ENCODE assay signal across 1 cellular context in the genomic region with DNA sequence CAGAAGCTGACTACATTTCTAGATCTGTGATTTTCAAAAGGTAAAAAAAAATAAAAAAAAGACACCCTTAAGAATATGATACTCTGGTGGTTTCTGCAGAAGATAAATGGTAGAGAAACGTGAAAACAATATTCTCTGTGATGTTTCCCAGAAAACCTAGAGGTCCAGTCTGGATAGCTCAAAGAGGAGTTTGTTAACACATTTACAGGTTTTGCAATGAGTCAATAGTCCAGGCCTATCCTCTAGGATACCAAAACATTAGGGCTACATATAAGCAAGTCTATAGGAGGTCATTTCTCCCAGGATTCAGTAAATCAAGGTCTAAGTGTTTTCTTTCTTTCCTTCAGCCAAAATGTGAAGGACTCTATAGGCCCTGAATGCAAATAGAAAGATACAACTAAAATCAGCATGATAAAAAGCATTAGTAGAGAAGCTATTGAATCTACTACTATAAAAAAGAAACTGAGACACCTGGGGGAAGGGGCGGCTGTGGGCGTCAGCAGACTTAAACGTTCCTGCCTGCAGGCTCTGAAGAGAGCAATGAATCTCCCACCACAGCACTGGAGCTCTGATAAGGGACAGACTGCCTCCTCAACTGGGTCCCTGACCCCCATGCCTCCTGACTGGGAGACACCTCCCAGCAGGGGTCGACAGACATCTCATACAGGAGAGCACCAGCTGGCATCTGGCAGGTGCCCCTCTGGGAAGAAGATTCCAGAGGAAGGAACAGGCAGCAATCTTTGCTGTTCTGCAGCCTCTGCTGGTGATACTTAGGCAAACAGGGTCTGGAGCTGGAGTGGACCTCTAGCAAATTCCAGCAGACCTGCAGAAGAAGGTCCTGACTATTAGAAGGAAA.
TF ChIP-seq lines count a peak whose summit lies in the region.

No MANE protein-coding gene starts in this region.

TF ChIP-seq in HepG2, 621 proteins besides CTCF, POLR2A, EP300 and RAD21 (continues in another document):
- TF ChIP-seq, protein P1, sequence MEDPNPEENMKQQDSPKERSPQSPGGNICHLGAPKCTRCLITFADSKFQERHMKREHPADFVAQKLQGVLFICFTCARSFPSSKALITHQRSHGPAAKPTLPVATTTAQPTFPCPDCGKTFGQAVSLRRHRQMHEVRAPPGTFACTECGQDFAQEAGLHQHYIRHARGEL (CRISPR knock-in tag; IDR thresholded peaks at IDR 0.05): peak; percentile 96
- TF ChIP-seq HMGA1 (CRISPR knock-in tag; conservative IDR thresholded peaks at IDR 0.05): no peak
- TF ChIP-seq RXRB (CRISPR knock-in tag; IDR thresholded peaks at IDR 0.05; ENCODE audit: borderline replicate concordance): no peak
- TF ChIP-seq, protein P2, sequence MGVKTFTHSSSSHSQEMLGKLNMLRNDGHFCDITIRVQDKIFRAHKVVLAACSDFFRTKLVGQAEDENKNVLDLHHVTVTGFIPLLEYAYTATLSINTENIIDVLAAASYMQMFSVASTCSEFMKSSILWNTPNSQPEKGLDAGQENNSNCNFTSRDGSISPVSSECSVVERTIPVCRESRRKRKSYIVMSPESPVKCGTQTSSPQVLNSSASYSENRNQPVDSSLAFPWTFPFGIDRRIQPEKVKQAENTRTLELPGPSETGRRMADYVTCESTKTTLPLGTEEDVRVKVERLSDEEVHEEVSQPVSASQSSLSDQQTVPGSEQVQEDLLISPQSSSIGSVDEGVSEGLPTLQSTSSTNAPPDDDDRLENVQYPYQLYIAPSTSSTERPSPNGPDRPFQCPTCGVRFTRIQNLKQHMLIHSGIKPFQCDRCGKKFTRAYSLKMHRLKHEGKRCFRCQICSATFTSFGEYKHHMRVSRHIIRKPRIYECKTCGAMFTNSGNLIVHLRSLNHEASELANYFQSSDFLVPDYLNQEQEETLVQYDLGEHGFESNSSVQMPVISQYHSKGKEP (CRISPR knock-in tag; IDR thresholded peaks at IDR 0.05): no peak
- no peak for TF ChIP-seq KMT2B (CRISPR knock-in tag; IDR thresholded peaks at IDR 0.05)
- TF ChIP-seq KAT8 (CRISPR knock-in tag; IDR thresholded peaks at IDR 0.05): 0 out of 2 replicates have a peak, but pooled peaks have one; percentile 18
- TF ChIP-seq MYNN (CRISPR knock-in tag; IDR thresholded peaks at IDR 0.05; ENCODE audit: low read depth): no peak
- TF ChIP-seq ZNF841 (CRISPR knock-in tag; IDR thresholded peaks at IDR 0.05; ENCODE audit: borderline replicate concordance): no peak
- no peak for TF ChIP-seq ZNF678 (CRISPR knock-in tag; IDR thresholded peaks at IDR 0.05)
- no peak for TF ChIP-seq HMG20B (CRISPR knock-in tag; conservative IDR thresholded peaks at IDR 0.05)
- TF ChIP-seq, protein P3, sequence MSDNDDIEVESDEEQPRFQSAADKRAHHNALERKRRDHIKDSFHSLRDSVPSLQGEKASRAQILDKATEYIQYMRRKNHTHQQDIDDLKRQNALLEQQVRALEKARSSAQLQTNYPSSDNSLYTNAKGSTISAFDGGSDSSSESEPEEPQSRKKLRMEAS (IDR thresholded peaks at IDR 0.05): no peak
- TF ChIP-seq ZNF431 (CRISPR knock-in tag; IDR thresholded peaks at IDR 0.05; ENCODE audit: borderline replicate concordance, low read depth): no peak
- TF ChIP-seq NKX3-1 (CRISPR knock-in tag; IDR thresholded peaks at IDR 0.05): no peak
- no peak for TF ChIP-seq ZFP37 (CRISPR knock-in tag; IDR thresholded peaks at IDR 0.05; ENCODE audit: borderline replicate concordance)
- no peak for TF ChIP-seq IRX3 (CRISPR knock-in tag; IDR thresholded peaks at IDR 0.05; ENCODE audit: borderline replicate concordance, low read depth)
- no peak for TF ChIP-seq ZNF333 (CRISPR knock-in tag; IDR thresholded peaks at IDR 0.05; ENCODE audit: borderline replicate concordance)
- peak; percentile 65 for TF ChIP-seq HNF4A (CRISPR knock-in tag; IDR thresholded peaks at IDR 0.05)
- no peak for TF ChIP-seq NR2F6 (IDR thresholded peaks at IDR 0.05)
- TF ChIP-seq NR2F6 (CRISPR knock-in tag; IDR thresholded peaks at IDR 0.05): 0 out of 2 replicates have a peak, but pooled peaks have one; percentile 12
- TF ChIP-seq, protein P4, sequence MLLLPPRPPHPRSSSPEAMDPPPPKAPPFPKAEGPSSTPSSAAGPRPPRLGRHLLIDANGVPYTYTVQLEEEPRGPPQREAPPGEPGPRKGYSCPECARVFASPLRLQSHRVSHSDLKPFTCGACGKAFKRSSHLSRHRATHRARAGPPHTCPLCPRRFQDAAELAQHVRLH (CRISPR knock-in tag; IDR thresholded peaks at IDR 0.05; ENCODE audit: borderline replicate concordance, low read depth): no peak
- TF ChIP-seq, protein P5, sequence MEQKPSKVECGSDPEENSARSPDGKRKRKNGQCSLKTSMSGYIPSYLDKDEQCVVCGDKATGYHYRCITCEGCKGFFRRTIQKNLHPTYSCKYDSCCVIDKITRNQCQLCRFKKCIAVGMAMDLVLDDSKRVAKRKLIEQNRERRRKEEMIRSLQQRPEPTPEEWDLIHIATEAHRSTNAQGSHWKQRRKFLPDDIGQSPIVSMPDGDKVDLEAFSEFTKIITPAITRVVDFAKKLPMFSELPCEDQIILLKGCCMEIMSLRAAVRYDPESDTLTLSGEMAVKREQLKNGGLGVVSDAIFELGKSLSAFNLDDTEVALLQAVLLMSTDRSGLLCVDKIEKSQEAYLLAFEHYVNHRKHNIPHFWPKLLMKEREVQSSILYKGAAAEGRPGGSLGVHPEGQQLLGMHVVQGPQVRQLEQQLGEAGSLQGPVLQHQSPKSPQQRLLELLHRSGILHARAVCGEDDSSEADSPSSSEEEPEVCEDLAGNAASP (CRISPR knock-in tag; IDR thresholded peaks at IDR 0.05; ENCODE audit: borderline replicate concordance): 0 out of 2 replicates have a peak, but pooled peaks have one; percentile 34
- peak; percentile 30; the same call in 1 of the 2 replicates for TF ChIP-seq HNF4G (IDR thresholded peaks at IDR 0.05; ENCODE audit: borderline replicate concordance, low read depth, low read length)
- no peak for TF ChIP-seq HNF4G (CRISPR knock-in tag; IDR thresholded peaks at IDR 0.05; ENCODE audit: borderline replicate concordance, low read depth)
- TF ChIP-seq ZNF274 (CRISPR knock-in tag; IDR thresholded peaks at IDR 0.05): no peak
- no peak for TF ChIP-seq NCOA1 (CRISPR knock-in tag; IDR thresholded peaks at IDR 0.05)
- no peak for TF ChIP-seq ZNF20 (CRISPR knock-in tag; IDR thresholded peaks at IDR 0.05)
- no peak for TF ChIP-seq TGIF2 (CRISPR knock-in tag; IDR thresholded peaks at IDR 0.05)
- TF ChIP-seq, protein P6, sequence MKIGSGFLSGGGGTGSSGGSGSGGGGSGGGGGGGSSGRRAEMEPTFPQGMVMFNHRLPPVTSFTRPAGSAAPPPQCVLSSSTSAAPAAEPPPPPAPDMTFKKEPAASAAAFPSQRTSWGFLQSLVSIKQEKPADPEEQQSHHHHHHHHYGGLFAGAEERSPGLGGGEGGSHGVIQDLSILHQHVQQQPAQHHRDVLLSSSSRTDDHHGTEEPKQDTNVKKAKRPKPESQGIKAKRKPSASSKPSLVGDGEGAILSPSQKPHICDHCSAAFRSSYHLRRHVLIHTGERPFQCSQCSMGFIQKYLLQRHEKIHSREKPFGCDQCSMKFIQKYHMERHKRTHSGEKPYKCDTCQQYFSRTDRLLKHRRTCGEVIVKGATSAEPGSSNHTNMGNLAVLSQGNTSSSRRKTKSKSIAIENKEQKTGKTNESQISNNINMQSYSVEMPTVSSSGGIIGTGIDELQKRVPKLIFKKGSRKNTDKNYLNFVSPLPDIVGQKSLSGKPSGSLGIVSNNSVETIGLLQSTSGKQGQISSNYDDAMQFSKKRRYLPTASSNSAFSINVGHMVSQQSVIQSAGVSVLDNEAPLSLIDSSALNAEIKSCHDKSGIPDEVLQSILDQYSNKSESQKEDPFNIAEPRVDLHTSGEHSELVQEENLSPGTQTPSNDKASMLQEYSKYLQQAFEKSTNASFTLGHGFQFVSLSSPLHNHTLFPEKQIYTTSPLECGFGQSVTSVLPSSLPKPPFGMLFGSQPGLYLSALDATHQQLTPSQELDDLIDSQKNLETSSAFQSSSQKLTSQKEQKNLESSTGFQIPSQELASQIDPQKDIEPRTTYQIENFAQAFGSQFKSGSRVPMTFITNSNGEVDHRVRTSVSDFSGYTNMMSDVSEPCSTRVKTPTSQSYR (CRISPR knock-in tag; IDR thresholded peaks at IDR 0.05; ENCODE audit: borderline replicate concordance): no peak
- TF ChIP-seq SAFB2 (CRISPR knock-in tag; IDR thresholded peaks at IDR 0.05; ENCODE audit: borderline replicate concordance, low read depth): no peak
- TF ChIP-seq ZBTB1 (CRISPR knock-in tag; IDR thresholded peaks at IDR 0.05; ENCODE audit: borderline replicate concordance): no peak
- peak; percentile 69 for TF ChIP-seq FOXA3 (CRISPR knock-in tag; IDR thresholded peaks at IDR 0.05)
- no peak for TF ChIP-seq KDM1A (CRISPR knock-in tag; IDR thresholded peaks at IDR 0.05)
- TF ChIP-seq ZNF44 (CRISPR knock-in tag; IDR thresholded peaks at IDR 0.05): no peak
- no peak for TF ChIP-seq KMT2A (CRISPR knock-in tag; IDR thresholded peaks at IDR 0.05)
- peak; percentile 43; the same call in 1 of the 2 replicates for TF ChIP-seq NCOR1 (IDR thresholded peaks at IDR 0.05; ENCODE audit: borderline replicate concordance, low read length)
- TF ChIP-seq ZNF614 (CRISPR knock-in tag; IDR thresholded peaks at IDR 0.05; ENCODE audit: borderline replicate concordance): no peak
- no peak for TF ChIP-seq GABPA (IDR thresholded peaks at IDR 0.05; ENCODE audit: low read depth, low read length)
- TF ChIP-seq GABPA (CRISPR knock-in tag; IDR thresholded peaks at IDR 0.05; ENCODE audit: low read depth): no peak
- TF ChIP-seq ZNF317 (CRISPR knock-in tag; IDR thresholded peaks at IDR 0.05): no peak
- TF ChIP-seq RARA (CRISPR knock-in tag; IDR thresholded peaks at IDR 0.05): peak; percentile 43; the same call in 1 of the 2 replicates
- TF ChIP-seq SOX13 (IDR thresholded peaks at IDR 0.05): no peak
- TF ChIP-seq SOX13 (CRISPR knock-in tag; conservative IDR thresholded peaks at IDR 0.05 in 1 of 2, IDR thresholded peaks at IDR 0.05 in 1 of 2): peak in 1 of 2 experiments; percentile 51; a peak in 1 of 4 replicates
- TF ChIP-seq HMG20A (CRISPR knock-in tag; IDR thresholded peaks at IDR 0.05; ENCODE audit: borderline replicate concordance): 0 out of 2 replicates have a peak, but pooled peaks have one; percentile 24
- TF ChIP-seq SNRNP70 (IDR thresholded peaks at IDR 0.05; ENCODE audit: low read depth, low read length): no peak
- TF ChIP-seq AGO2 (optimal IDR thresholded peaks at IDR 0.05; ENCODE audit: low read depth, low read length): no peak
- no peak for TF ChIP-seq ZNF577 (CRISPR knock-in tag; IDR thresholded peaks at IDR 0.05; ENCODE audit: borderline replicate concordance, low read depth)
- TF ChIP-seq ZNF790 (CRISPR knock-in tag; IDR thresholded peaks at IDR 0.05; ENCODE audit: borderline replicate concordance): no peak
- TF ChIP-seq SAP130 (CRISPR knock-in tag; IDR thresholded peaks at IDR 0.05; ENCODE audit: low read depth): peak; percentile 36; the same call in 1 of the 2 replicates
- no peak for TF ChIP-seq ZMYM2 (CRISPR knock-in tag; IDR thresholded peaks at IDR 0.05)
- no peak for TF ChIP-seq POLR2AphosphoS5 (IDR thresholded peaks at IDR 0.05; ENCODE audit: low read depth, low read length)
- TF ChIP-seq TCF7L2 (IDR thresholded peaks at IDR 0.05; ENCODE audit: low read depth, low read length): no peak
- no peak for TF ChIP-seq ZKSCAN5 (CRISPR knock-in tag; IDR thresholded peaks at IDR 0.05)
- TF ChIP-seq, protein P7, sequence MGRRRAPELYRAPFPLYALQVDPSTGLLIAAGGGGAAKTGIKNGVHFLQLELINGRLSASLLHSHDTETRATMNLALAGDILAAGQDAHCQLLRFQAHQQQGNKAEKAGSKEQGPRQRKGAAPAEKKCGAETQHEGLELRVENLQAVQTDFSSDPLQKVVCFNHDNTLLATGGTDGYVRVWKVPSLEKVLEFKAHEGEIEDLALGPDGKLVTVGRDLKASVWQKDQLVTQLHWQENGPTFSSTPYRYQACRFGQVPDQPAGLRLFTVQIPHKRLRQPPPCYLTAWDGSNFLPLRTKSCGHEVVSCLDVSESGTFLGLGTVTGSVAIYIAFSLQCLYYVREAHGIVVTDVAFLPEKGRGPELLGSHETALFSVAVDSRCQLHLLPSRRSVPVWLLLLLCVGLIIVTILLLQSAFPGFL (CRISPR knock-in tag; IDR thresholded peaks at IDR 0.05): no peak
- TF ChIP-seq, protein P8, sequence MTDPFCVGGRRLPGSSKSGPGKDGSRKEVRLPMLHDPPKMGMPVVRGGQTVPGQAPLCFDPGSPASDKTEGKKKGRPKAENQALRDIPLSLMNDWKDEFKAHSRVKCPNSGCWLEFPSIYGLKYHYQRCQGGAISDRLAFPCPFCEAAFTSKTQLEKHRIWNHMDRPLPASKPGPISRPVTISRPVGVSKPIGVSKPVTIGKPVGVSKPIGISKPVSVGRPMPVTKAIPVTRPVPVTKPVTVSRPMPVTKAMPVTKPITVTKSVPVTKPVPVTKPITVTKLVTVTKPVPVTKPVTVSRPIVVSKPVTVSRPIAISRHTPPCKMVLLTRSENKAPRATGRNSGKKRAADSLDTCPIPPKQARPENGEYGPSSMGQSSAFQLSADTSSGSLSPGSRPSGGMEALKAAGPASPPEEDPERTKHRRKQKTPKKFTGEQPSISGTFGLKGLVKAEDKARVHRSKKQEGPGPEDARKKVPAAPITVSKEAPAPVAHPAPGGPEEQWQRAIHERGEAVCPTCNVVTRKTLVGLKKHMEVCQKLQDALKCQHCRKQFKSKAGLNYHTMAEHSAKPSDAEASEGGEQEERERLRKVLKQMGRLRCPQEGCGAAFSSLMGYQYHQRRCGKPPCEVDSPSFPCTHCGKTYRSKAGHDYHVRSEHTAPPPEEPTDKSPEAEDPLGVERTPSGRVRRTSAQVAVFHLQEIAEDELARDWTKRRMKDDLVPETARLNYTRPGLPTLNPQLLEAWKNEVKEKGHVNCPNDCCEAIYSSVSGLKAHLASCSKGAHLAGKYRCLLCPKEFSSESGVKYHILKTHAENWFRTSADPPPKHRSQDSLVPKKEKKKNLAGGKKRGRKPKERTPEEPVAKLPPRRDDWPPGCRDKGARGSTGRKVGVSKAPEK (CRISPR knock-in tag; IDR thresholded peaks at IDR 0.05; ENCODE audit: borderline replicate concordance): no peak
- TF ChIP-seq ZNF720 (CRISPR knock-in tag; IDR thresholded peaks at IDR 0.05): no peak
- TF ChIP-seq, protein P9, sequence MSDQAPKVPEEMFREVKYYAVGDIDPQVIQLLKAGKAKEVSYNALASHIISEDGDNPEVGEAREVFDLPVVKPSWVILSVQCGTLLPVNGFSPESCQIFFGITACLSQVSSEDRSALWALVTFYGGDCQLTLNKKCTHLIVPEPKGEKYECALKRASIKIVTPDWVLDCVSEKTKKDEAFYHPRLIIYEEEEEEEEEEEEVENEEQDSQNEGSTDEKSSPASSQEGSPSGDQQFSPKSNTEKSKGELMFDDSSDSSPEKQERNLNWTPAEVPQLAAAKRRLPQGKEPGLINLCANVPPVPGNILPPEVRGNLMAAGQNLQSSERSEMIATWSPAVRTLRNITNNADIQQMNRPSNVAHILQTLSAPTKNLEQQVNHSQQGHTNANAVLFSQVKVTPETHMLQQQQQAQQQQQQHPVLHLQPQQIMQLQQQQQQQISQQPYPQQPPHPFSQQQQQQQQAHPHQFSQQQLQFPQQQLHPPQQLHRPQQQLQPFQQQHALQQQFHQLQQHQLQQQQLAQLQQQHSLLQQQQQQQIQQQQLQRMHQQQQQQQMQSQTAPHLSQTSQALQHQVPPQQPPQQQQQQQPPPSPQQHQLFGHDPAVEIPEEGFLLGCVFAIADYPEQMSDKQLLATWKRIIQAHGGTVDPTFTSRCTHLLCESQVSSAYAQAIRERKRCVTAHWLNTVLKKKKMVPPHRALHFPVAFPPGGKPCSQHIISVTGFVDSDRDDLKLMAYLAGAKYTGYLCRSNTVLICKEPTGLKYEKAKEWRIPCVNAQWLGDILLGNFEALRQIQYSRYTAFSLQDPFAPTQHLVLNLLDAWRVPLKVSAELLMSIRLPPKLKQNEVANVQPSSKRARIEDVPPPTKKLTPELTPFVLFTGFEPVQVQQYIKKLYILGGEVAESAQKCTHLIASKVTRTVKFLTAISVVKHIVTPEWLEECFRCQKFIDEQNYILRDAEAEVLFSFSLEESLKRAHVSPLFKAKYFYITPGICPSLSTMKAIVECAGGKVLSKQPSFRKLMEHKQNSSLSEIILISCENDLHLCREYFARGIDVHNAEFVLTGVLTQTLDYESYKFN (CRISPR knock-in tag; conservative IDR thresholded peaks at IDR 0.05): peak; percentile 26
